ENCODE assay signal across 9 cellular contexts in genomic region chr4:92234393-92235176, GRCh38.
DNase-seq lines count a peak whose midpoint lies in the region; ATAC-seq and TF ChIP-seq lines count a peak whose summit lies in the region.
"Had no signal": no experiment of that assay in that cellular context is flagged by ENCODE, and none has a peak within 500 bp of the region (broad histone marks: within the 10 kb centered on the region; RNA-seq: fewer than 3 reads in every experiment).

No MANE protein-coding gene starts in this region.

- H3K27ac ChIP-seq in HCT116 (ENCODE audit: low read depth, low read length) = no peak overlapping the region
- H3K27ac ChIP-seq in SJSA1 = peak overlapping the region; percentile 92
- H3K27ac ChIP-seq in psoas muscle = no peak overlapping the region
- H3K27ac ChIP-seq in tibial nerve = no peak overlapping the region
- H3K27ac ChIP-seq in gastroesophageal sphincter = no peak overlapping the region

- H3K9ac ChIP-seq in HCT116 (ENCODE audit: low read length) = no peak overlapping the region

- WGBS in psoas muscle, 3 donors = 21 to 50% (median 34%) methylated on average over 4 of the region's 4 CpGs
- 32 to 33% methylated on average over 4 of the region's 4 CpGs for WGBS in tibial nerve, 2 donors
- WGBS in gastroesophageal sphincter (ENCODE audit: low coverage in 1 of 2), 2 donors = 36 to 52% methylated on average over 4 of the region's 4 CpGs

- no TSS peak for BruUV-seq in HCT116 (replicated peaks; lab: Mats Ljungman, UMichigan)

- no peak overlapping the region for H2AFZ ChIP-seq in HCT116 (ENCODE audit: low read depth, low read length, poor library complexity, severe bottlenecking)

- RAD21 ChIA-PET in HCT116 (lab: Charles Lee; ENCODE audit: low non-redundant PET in 1 of 2, low total read pairs in 2 of 2, uncharacterized antibody in 2 of 2, unreplicated experiment in 2 of 2) = no interaction called here

- CTCF ChIA-PET in HCT116 (lab: Charles Lee) = no interaction called here

- no peaks in the 10 kb centered on the region for H4K20me1 ChIP-seq in HCT116 (ENCODE audit: insufficient read depth)

- H3K4me1 ChIP-seq in HCT116 (ENCODE audit: control insufficient read depth in 1 of 2, insufficient read depth in 2 of 2, low read length in 2 of 2) (peaks cover 0 to 6% of the 10 kb centered on the region in 2 experiments; a peak in 1 of 4 replicates), SJSA1 (replicated peaks) (peaks cover 45% of the 10 kb centered on the region), psoas muscle (no peaks in the 10 kb centered on the region), tibial nerve (peaks cover 0 to 11% (median 1%) of the 10 kb centered on the region in 4 donors), gastroesophageal sphincter (no peaks in the 10 kb centered on the region)

- TF ChIP-seq POLR2A in HCT116 (IDR thresholded peaks at IDR 0.05; ENCODE audit: borderline replicate concordance, extremely low read depth, insufficient read depth, insufficient read length) = no peak
- no peak for TF ChIP-seq POLR2A in tibial nerve (IDR thresholded peaks at IDR 0.05)
- TF ChIP-seq POLR2A in gastroesophageal sphincter (IDR thresholded peaks at IDR 0.05) = no peak

- TF ChIP-seq RAD21 in HCT116 (IDR thresholded peaks at IDR 0.05; ENCODE audit: low read depth) = no peak

- H3K4me3 ChIP-seq in HCT116 (replicated peaks in 1 of 2; ENCODE audit: low read depth in 1 of 2, low read length in 2 of 2) = no peak overlapping the region
- no peak overlapping the region for H3K4me3 ChIP-seq in SJSA1
- no peak overlapping the region for H3K4me3 ChIP-seq in fibroblast of mammary gland (ENCODE audit: control insufficient read depth, low read depth, low read length)
- H3K4me3 ChIP-seq in psoas muscle = no peak overlapping the region
- no peak overlapping the region for H3K4me3 ChIP-seq in tibial nerve
- no peak overlapping the region for H3K4me3 ChIP-seq in gastroesophageal sphincter

- POLR2A ChIA-PET in HCT116 (lab: Charles Lee) = no interaction called here

- intact Hi-C loops in HCT116 (cut with micrococcal nuclease) = no loop called here
- intact Hi-C loops in psoas muscle (cut with DNase I) = no loop called here

- H3K27me3 ChIP-seq in HCT116 (ENCODE audit: insufficient read depth, low read length) (no peaks in the 10 kb centered on the region), SJSA1 (replicated peaks) (no peaks in the 10 kb centered on the region), psoas muscle (ENCODE audit: insufficient read depth in 3 of 3, low read length in 2 of 3) (peaks cover 0 to 2% (median 0%) of the 10 kb centered on the region in 3 donors), tibial nerve (no peaks in the 10 kb centered on the region), gastroesophageal sphincter (no peaks in the 10 kb centered on the region)

- H3K4me2 ChIP-seq in HCT116 (ENCODE audit: low read length) = no peak overlapping the region

- peak; percentile 7 for DNase-seq in HCT116 (ENCODE audit: low read depth, low spot score)
- peak; percentile 58 to 84 for DNase-seq in SJSA1 (ENCODE audit: low read depth in 1 of 2, low spot score in 2 of 2)
- DNase-seq in fibroblast of mammary gland (ENCODE audit: low read depth) = peak; percentile 91
- peak; percentile 63 for DNase-seq in smooth muscle cell of the brain vasculature (ENCODE audit: low read depth, low spot score)
- no peak for DNase-seq in psoas muscle
- no peak for DNase-seq in tibial nerve (ENCODE audit: low spot score in 2 of 2)
- DNase-seq: activated CD8-positive, alpha-beta memory T cell treated with anti-CD3 and anti-CD28 coated beads for 24 hours; aorta had no signal

- H3K9me3 ChIP-seq in HCT116 (ENCODE audit: control insufficient read depth in 1 of 2, insufficient read depth in 1 of 2, low read depth in 1 of 2, low read length in 2 of 2) = peaks cover 0 to 3% of the 10 kb centered on the region in 2 experiments; a peak in 1 of 4 replicates
- H3K9me3 ChIP-seq in SJSA1 (replicated peaks) = 0 out of 2 replicates have a peak, but pooled peaks cover 2% of the 10 kb centered on the region
- H3K9me3 ChIP-seq in psoas muscle = no peaks in the 10 kb centered on the region
- H3K9me3 ChIP-seq in tibial nerve = peaks cover 0 to 2% (median 0%) of the 10 kb centered on the region in 4 donors
- H3K9me3 ChIP-seq in gastroesophageal sphincter = peaks cover 0 to 4% (median 0%) of the 10 kb centered on the region in 3 donors

- H3K9me2 ChIP-seq in HCT116 (ENCODE audit: insufficient read depth) = no peaks in the 10 kb centered on the region

- TF ChIP-seq CTCF in HCT116 (IDR thresholded peaks at IDR 0.05 in 2 of 3, conservative IDR thresholded peaks at IDR 0.05 in 1 of 3; ENCODE audit: borderline replicate concordance in 1 of 3, insufficient read depth in 1 of 3, low read depth in 2 of 3, low read length in 2 of 3) = no peak
- TF ChIP-seq CTCF in fibroblast of mammary gland (conservative IDR thresholded peaks at IDR 0.05; ENCODE audit: control insufficient read depth, insufficient read depth, low read depth, low read length) = no peak
- no peak for TF ChIP-seq CTCF in psoas muscle (IDR thresholded peaks at IDR 0.05)
- TF ChIP-seq CTCF in tibial nerve (IDR thresholded peaks at IDR 0.05) = no peak
- TF ChIP-seq CTCF in gastroesophageal sphincter (IDR thresholded peaks at IDR 0.05) = no peak

- no peaks in the 10 kb centered on the region for H3K79me2 ChIP-seq in HCT116 (ENCODE audit: insufficient read depth, low read length)

- H3K36me3 ChIP-seq in HCT116 (ENCODE audit: control insufficient read depth in 1 of 2, insufficient read depth in 2 of 2, low read length in 2 of 2) (no peaks in the 10 kb centered on the region), SJSA1 (no peaks in the 10 kb centered on the region), psoas muscle (ENCODE audit: insufficient read depth in 1 of 2, low read depth in 1 of 2) (no peaks in the 10 kb centered on the region), tibial nerve (no peaks in the 10 kb centered on the region), gastroesophageal sphincter (no peaks in the 10 kb centered on the region)

- ATAC-seq in HCT116 (no peak), psoas muscle (no peak), gastroesophageal sphincter (no peak)

- TF ChIP-seq EP300 in tibial nerve (IDR thresholded peaks at IDR 0.05) (no peak), gastroesophageal sphincter (IDR thresholded peaks at IDR 0.05) (no peak)

TF ChIP-seq in HCT116, 20 proteins besides CTCF, POLR2A, EP300 and RAD21:
- peak; percentile 59 for TF ChIP-seq CEBPB (IDR thresholded peaks at IDR 0.05; ENCODE audit: low read depth)
- TF ChIP-seq ATF3 (IDR thresholded peaks at IDR 0.05) = no peak

Comparison
In these comparisons a context has a peak if more than half of its experiments do, and no peak if none do; other contexts are left out.
1. DNase-seq: peak in HCT116 (single experiment), SJSA1 (2 of 2), fibroblast of mammary gland (single experiment) and smooth muscle cell of the brain vasculature (single experiment); none in psoas muscle (0 of 2) and tibial nerve (0 of 2).